In genomic region chrX:2781698-2782097, GRCh38 we compare ENCODE assay signal across 17 cellular contexts. TPM values are rescaled to one million over a fixed set of nuclear protein-coding genes. Genes with fewer than 3 reads are reported as not detected.
DNase-seq lines count a peak whose midpoint lies in the region; ATAC-seq and TF ChIP-seq lines count a peak whose summit lies in the region.
"Had no signal": no experiment of that assay in that cellular context is flagged by ENCODE, and none has a peak within 500 bp of the region (broad histone marks: within the 10 kb centered on the region; RNA-seq: fewer than 3 reads in every experiment).

No MANE protein-coding gene starts in this region.

- H3K27me3 ChIP-seq in gastrocnemius medialis: no peaks in the 10 kb centered on the region
- H3K27me3 ChIP-seq: left lung had no signal

- H3K4me3 Mint-ChIP-seq in mesothelial cell of epicardium: no peak overlapping the region

- H3K4me1 ChIP-seq in gastrocnemius medialis: no peaks in the 10 kb centered on the region
- H3K4me1 ChIP-seq: left lung, psoas muscle had no signal

- intact Hi-C loops in gastrocnemius medialis (cut with DNase I; ENCODE audit: low total_unique reads): no loop called here

- H3K27ac Mint-ChIP-seq in mesothelial cell of epicardium: peak overlapping the region; percentile 69

- H3K27me3 Mint-ChIP-seq in mesothelial cell of epicardium (ENCODE audit: low read depth): no peaks in the 10 kb centered on the region

- no peak overlapping the region for H3K4me3 ChIP-seq in gastrocnemius medialis
- H3K4me3 ChIP-seq: left lung, psoas muscle had no signal

- TF ChIP-seq POLR2A in gastrocnemius medialis (IDR thresholded peaks at IDR 0.05): no peak

- H3K27ac ChIP-seq in gastrocnemius medialis: no peak overlapping the region
- H3K27ac ChIP-seq: psoas muscle had no signal

- no peaks in the 10 kb centered on the region for H3K9me3 ChIP-seq in gastrocnemius medialis
- H3K9me3 ChIP-seq: left lung, psoas muscle had no signal

- H3K36me3 ChIP-seq in gastrocnemius medialis: no peaks in the 10 kb centered on the region
- H3K36me3 ChIP-seq: left lung had no signal

- ATAC-seq in GM18498 (IDR thresholded peaks at IDR 0.05; ENCODE audit: unreplicated experiment): peak; percentile 63
- peak; percentile 52 for ATAC-seq in HG02943 (IDR thresholded peaks at IDR 0.05; ENCODE audit: low read depth, unreplicated experiment)
- no peak for ATAC-seq in gastrocnemius medialis
- ATAC-seq: psoas muscle had no signal

- H3K4me1 Mint-ChIP-seq in mesothelial cell of epicardium: peaks cover 33% of the 10 kb centered on the region

- in situ Hi-C loops in gastrocnemius medialis (cut with MboI; ENCODE audit: low sequenced_read_pairs in 4 of 4): no loop called here

- H3K36me3 Mint-ChIP-seq in mesothelial cell of epicardium: no peaks in the 10 kb centered on the region

- DNase-seq in OCI-M1 (lab: John Stamatoyannopoulos, UW) (peak; percentile 2), mesothelial cell of epicardium (ENCODE audit: low spot score in 2 of 2, unreplicated experiment in 2 of 2) (no peak), SKM-1 (lab: John Stamatoyannopoulos, UW; ENCODE audit: unreplicated experiment) (no peak), NCI-H524 treated with DMSO at 0.1 percent for 48 hours (lab: John Stamatoyannopoulos, UW) (no peak), gastrocnemius medialis (no peak)
- no peak for DNase-seq in stimulated activated CD4-positive, alpha-beta T cell treated with anti-CD3 and anti-CD28 coated beads, Interleukin-12 subunit alpha, Interleukin-12 subunit beta, amount 100 ng/mL, for 4 hours
- DNase-seq: activated CD4-positive, alpha-beta T cell treated with anti-CD3 and anti-CD28 coated beads, Interleukin-2, amount 50 U/mL, for 4 hours; effector CD8-positive, alpha-beta T cell; GF-D8; H7; Kasumi-1; left lung; NCI-H1436 treated with DMSO at 0.1 percent for 48 hours; NCI-H345; psoas muscle had no signal

- no peaks in the 10 kb centered on the region for H3K9me3 Mint-ChIP-seq in mesothelial cell of epicardium

- TF ChIP-seq CTCF in mesothelial cell of epicardium (IDR thresholded peaks at IDR 0.05; ENCODE audit: unreplicated experiment) (no peak), gastrocnemius medialis (IDR thresholded peaks at IDR 0.05 in 4 of 5, conservative IDR thresholded peaks at IDR 0.05 in 1 of 5) (no peak)

RNA-seq across cellular contexts. Expression of gene XG, which starts 29.9 kb away (rescaled TPM):
- total RNA-seq in mesothelial cell of epicardium: 0.60 to 1.3 TPM (median 1.2 TPM) in 3 replicates
- total RNA-seq in gastrocnemius medialis: 1 to 10 TPM in 3 of 4 donors, under 1 TPM in 1; 0.97 to 2.4 (median 1.9) TPM

RNA-seq across cellular contexts. Expression of gene GYG2, which starts 47.0 kb away (rescaled TPM):
- total RNA-seq in mesothelial cell of epicardium: 60.8 to 68.1 TPM (median 62.8 TPM) in 3 replicates
- under 1 TPM in 2 of 4 donors, not detected in 2; 0.67 to 0.92 TPM for total RNA-seq in gastrocnemius medialis

Comparison
In these comparisons a context has a peak if more than half of its experiments do, and no peak if none do; other contexts are left out.
1. ATAC-seq: peak in GM18498 (single experiment) and HG02943 (single experiment); none in gastrocnemius medialis (0 of 2).
2. RNA of gene GYG2, which starts 47.0 kb away (total RNA-seq): 60.8 to 68.1 TPM in mesothelial cell of epicardium; 0.67 to 0.92 TPM in gastrocnemius medialis; every median in the first group is over 10 times any median in the second.